In the genomic region with DNA sequence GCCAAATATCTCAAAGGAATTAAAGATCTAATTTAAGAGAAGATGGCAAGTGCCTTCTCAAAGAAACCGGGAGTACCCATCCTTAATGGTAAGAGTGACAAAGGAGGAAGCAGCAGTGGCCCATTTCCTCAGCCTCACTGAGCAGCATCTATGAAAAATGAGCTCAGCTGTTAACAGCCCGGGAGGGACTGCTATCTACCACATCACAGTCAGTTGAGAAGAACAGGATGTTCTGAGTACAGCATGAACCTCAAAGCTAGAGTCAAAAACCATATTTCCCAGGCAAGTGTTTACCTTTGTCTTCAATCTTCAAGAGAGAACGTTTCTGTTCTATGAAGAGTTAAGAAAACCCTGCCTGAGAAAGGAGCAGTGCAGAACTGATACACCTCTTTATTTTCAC, we compare ENCODE assay signal across 8 cellular contexts.
DNase-seq lines count a peak whose midpoint lies in the region; ATAC-seq and TF ChIP-seq lines count a peak whose summit lies in the region.

No MANE protein-coding gene starts in this region.

- peak; percentile 78 for DNase-seq in activated effector memory CD4-positive, alpha-beta T cell treated with anti-CD3 and anti-CD28 coated beads, Interleukin-2, amount 50 U/mL, for 16 hours
- DNase-seq in iris pigment epithelial cell (ENCODE audit: low read depth) (peak; percentile 91), EL (no peak), midbrain (lab: John Stamatoyannopoulos, UW) (no peak)

- no peaks in the 10 kb centered on the region for H3K27me3 ChIP-seq in stomach smooth muscle (ENCODE audit: control insufficient read depth in 1 of 2, insufficient read depth in 2 of 2, low read length in 2 of 2)

- H3K4me3 ChIP-seq in stomach smooth muscle (ENCODE audit: low read length in 2 of 2): no peak overlapping the region

- ATAC-seq in GM19395 (IDR thresholded peaks at IDR 0.05; ENCODE audit: unreplicated experiment) (peak; percentile 64), HG03521 (IDR thresholded peaks at IDR 0.05; ENCODE audit: unreplicated experiment) (peak; percentile 57)

- H3K36me3 ChIP-seq in stomach smooth muscle (ENCODE audit: control insufficient read depth in 2 of 2, insufficient read depth in 2 of 2, low read length in 2 of 2): no peaks in the 10 kb centered on the region

- H3K4me1 ChIP-seq in stomach smooth muscle (ENCODE audit: control insufficient read depth, insufficient read depth, low read length): peaks cover 16% of the 10 kb centered on the region

- peak overlapping the region in 1 of 2 donors; percentile 44 for H3K9ac ChIP-seq in stomach smooth muscle (ENCODE audit: low read length in 2 of 2)

- H3K27ac ChIP-seq in 22Rv1: peak overlapping the region; percentile 63
- peak overlapping the region; percentile 6 for H3K27ac ChIP-seq in stomach smooth muscle (ENCODE audit: low read length)

- TF ChIP-seq CTCF in 22Rv1 (IDR thresholded peaks at IDR 0.05): no peak

- H3K9me3 ChIP-seq in stomach smooth muscle (ENCODE audit: control insufficient read depth in 2 of 2, low read length in 2 of 2): no peaks in the 10 kb centered on the region

Comparison
In these comparisons a context has a peak if more than half of its experiments do, and no peak if none do; other contexts are left out.
1. DNase-seq: peak in activated effector memory CD4-positive, alpha-beta T cell treated with anti-CD3 and anti-CD28 coated beads, Interleukin-2, amount 50 U/mL, for 16 hours (single experiment) and iris pigment epithelial cell (single experiment); none in EL (single experiment) and midbrain (single experiment).